ENCODE assay signal across 8 cellular contexts in the genomic region with DNA sequence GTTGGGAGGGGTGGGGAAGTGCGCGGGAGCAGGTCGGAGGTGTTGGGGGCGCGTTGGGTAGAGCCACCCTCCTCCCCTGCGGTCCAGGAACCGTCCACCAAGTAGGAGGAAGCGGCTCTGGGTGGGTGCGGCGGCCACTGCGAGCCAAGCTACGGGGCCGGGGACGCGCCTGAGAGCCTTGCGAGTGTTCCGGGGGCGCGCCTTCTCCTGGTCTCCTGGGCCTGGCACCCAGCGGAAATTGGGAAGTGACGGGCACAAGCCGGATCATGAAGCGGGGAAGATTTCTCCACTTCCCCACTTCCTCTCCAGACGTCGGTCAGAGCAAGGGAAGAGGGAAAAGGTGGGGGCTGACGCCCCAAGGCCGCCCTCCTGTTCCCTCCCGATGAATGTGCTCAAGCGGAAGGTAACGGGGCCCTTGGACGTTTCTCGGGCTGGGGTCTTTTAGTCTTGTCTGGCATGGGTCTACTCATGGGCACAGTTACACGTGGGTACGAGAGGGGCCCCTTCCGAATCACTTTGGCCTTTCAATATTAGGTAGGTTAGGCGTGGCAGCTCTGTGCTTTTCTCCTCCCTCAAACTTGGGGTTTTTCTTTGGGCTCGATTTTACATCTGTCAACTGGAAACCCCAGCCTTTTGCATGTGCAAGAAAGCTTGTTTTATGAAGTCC. TPM values are rescaled to one million over a fixed set of nuclear protein-coding genes. Genes with fewer than 3 reads are reported as not detected.
DNase-seq lines count a peak whose midpoint lies in the region; ATAC-seq, FAIRE-seq and TF ChIP-seq lines count a peak whose summit lies in the region.

No MANE protein-coding gene starts in this region.

- H3K4me3 ChIP-seq in keratinocyte (ENCODE audit: control insufficient read depth in 2 of 3, extremely low read depth in 1 of 3, insufficient read depth in 2 of 3, low read depth in 1 of 3, low read length in 3 of 3) (peak overlapping the region; percentile 85 to 100 (median 96)), stomach (peak overlapping the region; percentile 56 to 94 (median 90))

- DNase-seq in NCI-H146 (lab: John Stamatoyannopoulos, UW) (peak; percentile 77), NCI-H146 treated with DMSO at 0.1 percent for 48 hours (lab: John Stamatoyannopoulos, UW; ENCODE audit: unreplicated experiment) (no peak), LHCN-M2 (ENCODE audit: low read depth) (peak; percentile 56), keratinocyte (ENCODE audit: low read depth, low spot score) (no peak), stomach (no peak), AG20443 (ENCODE audit: low spot score) (no peak)

- no peak for ATAC-seq in HG03139 (IDR thresholded peaks at IDR 0.05; ENCODE audit: unreplicated experiment)

- TF ChIP-seq CTCF in keratinocyte (optimal IDR thresholded peaks at IDR 0.05 in 1 of 3, IDR thresholded peaks at IDR 0.05 in 1 of 3, conservative IDR thresholded peaks at IDR 0.05 in 1 of 3; ENCODE audit: extremely low read depth in 1 of 3, insufficient read depth in 2 of 3, low read length in 3 of 3): no peak
- no peak for TF ChIP-seq CTCF in stomach (IDR thresholded peaks at IDR 0.05)

- TF ChIP-seq POLR2A in stomach (IDR thresholded peaks at IDR 0.05): no peak

- H3K36me3 ChIP-seq in keratinocyte (ENCODE audit: control insufficient read depth in 2 of 2, extremely low read depth in 1 of 2, insufficient read depth in 2 of 2, low read length in 2 of 2) (peaks cover 1 to 19% of the 10 kb centered on the region in 2 experiments), stomach (peaks cover 0 to 6% (median under 1%) of the 10 kb centered on the region in 4 donors)

- H3K9ac ChIP-seq in keratinocyte (ENCODE audit: control insufficient read depth, extremely low read depth, insufficient read depth, low read length): peak overlapping the region; percentile 98

- TF ChIP-seq EP300 in stomach (IDR thresholded peaks at IDR 0.05): no peak

- no peak overlapping the region for H2AFZ ChIP-seq in keratinocyte (ENCODE audit: control insufficient read depth, low read length)

- H3K9me3 ChIP-seq in keratinocyte (ENCODE audit: control insufficient read depth, low read depth, low read length) (no peaks in the 10 kb centered on the region), stomach (no peaks in the 10 kb centered on the region)

- no peak for FAIRE-seq in keratinocyte (lab: Jason Lieb, UNC)

- H3K27me3 ChIP-seq in keratinocyte (ENCODE audit: control insufficient read depth, extremely low read depth, insufficient read depth, low read length): no peaks in the 10 kb centered on the region
- no peaks in the 10 kb centered on the region for H3K27me3 ChIP-seq in stomach

- H3K4me2 ChIP-seq in keratinocyte (ENCODE audit: control insufficient read depth, extremely low read depth, insufficient read depth, low read depth, low read length): peak overlapping the region; percentile 100

- H3K4me1 ChIP-seq in keratinocyte (ENCODE audit: control insufficient read depth, extremely low read depth, insufficient read depth, low read length) (peaks cover 21% of the 10 kb centered on the region), stomach (peaks cover 38 to 67% (median 57%) of the 10 kb centered on the region in 4 donors)

- H3K9me1 ChIP-seq in keratinocyte (ENCODE audit: control insufficient read depth, extremely low read depth, insufficient read depth, low read length): peaks cover under 1% of the 10 kb centered on the region

- peaks cover 57% of the 10 kb centered on the region for H3K79me2 ChIP-seq in keratinocyte (ENCODE audit: control insufficient read depth, insufficient read depth, low read length)

- H4K20me1 ChIP-seq in keratinocyte (ENCODE audit: control insufficient read depth, extremely low read depth, insufficient read depth, low read length): peaks cover 42% of the 10 kb centered on the region

- H3K27ac ChIP-seq in angular gyrus (ENCODE audit: low read depth, low read length): peak overlapping the region; percentile 88
- peak overlapping the region; percentile 97 for H3K27ac ChIP-seq in keratinocyte (ENCODE audit: control insufficient read depth, insufficient read depth, low read length)
- H3K27ac ChIP-seq in stomach: peak overlapping the region; percentile 90 to 98 (median 97)

- WGBS in stomach, 5 donors: 0% methylated on average over 18 to 37 of the region's 37 CpGs

- intact Hi-C loops in stomach (cut with DNase I; ENCODE audit: low total_unique reads): no loop called here

- dilution Hi-C loops in keratinocyte (cut with MboI; ENCODE audit: extremely low pct_ligation_motif_present, low sequenced_read_pairs): no loop called here

RNA-seq across cellular contexts. Expression of a gene that starts 0.9 kb away (rescaled TPM):
- total RNA-seq in LHCN-M2 (2014; rRNA removed): 50.0 and 58.7 TPM in 2 replicates
- 49.6 TPM for polyA plus RNA-seq in LHCN-M2 (2012)
- polyA plus RNA-seq in keratinocyte: 10.5 to 23.8 TPM (median 16.6 TPM) in 3 replicates
- polyA plus RNA-seq in keratinocyte (2011; ENCODE audit: low read depth): 11.9 TPM
- polyA plus RNA-seq in keratinocyte (2011; cell fraction: cytosol; rRNA removed): 12.8 and 13.9 TPM in 2 replicates
- 20.6 and 27.5 TPM in 2 replicates for polyA plus RNA-seq in keratinocyte (2011; cell fraction: nucleus; rRNA removed)
- 24.1 and 40.8 TPM in 2 replicates for polyA plus RNA-seq in keratinocyte (2012; ENCODE audit: low replicate concordance)
- 16.0 to 47.8 TPM (median 22.0 TPM) in 3 replicates for polyA minus RNA-seq in keratinocyte
- polyA minus RNA-seq in keratinocyte (2011; cell fraction: cytosol; rRNA and poly(A)+ RNA removed): 33.2 TPM
- polyA minus RNA-seq in keratinocyte (2011; cell fraction: nucleus; rRNA and poly(A)+ RNA removed): 28.2 and 29.7 TPM in 2 replicates
- 100 to 1,000 TPM in 1 of 5 donors, 10 to 100 TPM in 3, 1 to 10 TPM in 1; 9.9 to 233 (median 54.9) TPM for total RNA-seq in stomach
- polyA plus RNA-seq in stomach: 10 to 100 TPM; 19.7 to 28.4 (median 20.2) TPM

RNA-seq across cellular contexts. Expression of a gene that starts 21.2 kb away (rescaled TPM):
- total RNA-seq in LHCN-M2 (2014; rRNA removed) (86.4 and 87.6 TPM in 2 replicates), stomach (100 to 1,000 TPM in 2 of 5 donors, 10 to 100 TPM in 3; 44.3 to 136 (median 98.4) TPM)
- 188 TPM for polyA plus RNA-seq in LHCN-M2 (2012)
- polyA plus RNA-seq in keratinocyte (153 to 190 TPM (median 171 TPM) in 3 replicates), stomach (100 to 1,000 TPM in 1 of 3 donors, 10 to 100 TPM in 2; 89.1 to 107 (median 90.4) TPM)
- 79.4 TPM for polyA plus RNA-seq in keratinocyte (2011; ENCODE audit: low read depth)
- 129 and 150 TPM in 2 replicates for polyA plus RNA-seq in keratinocyte (2011; cell fraction: cytosol; rRNA removed)
- 125 and 145 TPM in 2 replicates for polyA plus RNA-seq in keratinocyte (2011; cell fraction: nucleus; rRNA removed)
- polyA plus RNA-seq in keratinocyte (2012; ENCODE audit: low replicate concordance): 118 and 132 TPM in 2 replicates
- polyA minus RNA-seq in keratinocyte: 86.0 to 178 TPM (median 150 TPM) in 3 replicates
- polyA minus RNA-seq in keratinocyte (2011; cell fraction: cytosol; rRNA and poly(A)+ RNA removed): 94.6 TPM
- polyA minus RNA-seq in keratinocyte (2011; cell fraction: nucleus; rRNA and poly(A)+ RNA removed): 41.3 and 55.9 TPM in 2 replicates

RNA-seq across cellular contexts. Expression of a gene that starts 24.3 kb away (rescaled TPM):
- total RNA-seq in LHCN-M2 (2014; rRNA removed) (20.3 and 22.5 TPM in 2 replicates), stomach (100 to 1,000 TPM in 1 of 5 donors, 10 to 100 TPM in 4; 19.3 to 131 (median 40.3) TPM)
- 32.3 TPM for polyA plus RNA-seq in LHCN-M2 (2012)
- polyA plus RNA-seq in keratinocyte (17.6 to 22.7 TPM (median 21.3 TPM) in 3 replicates), stomach (10 to 100 TPM; 48.0 to 83.2 (median 70.1) TPM)
- 7.2 TPM for polyA plus RNA-seq in keratinocyte (2011; ENCODE audit: low read depth)
- 5.1 and 12.3 TPM in 2 replicates for polyA plus RNA-seq in keratinocyte (2011; cell fraction: cytosol; rRNA removed)
- 62.8 and 75.2 TPM in 2 replicates for polyA plus RNA-seq in keratinocyte (2011; cell fraction: nucleus; rRNA removed)
- 24.7 and 24.9 TPM in 2 replicates for polyA plus RNA-seq in keratinocyte (2012; ENCODE audit: low replicate concordance)
- polyA minus RNA-seq in keratinocyte: 8.9 to 16.4 TPM (median 11.1 TPM) in 3 replicates
- polyA minus RNA-seq in keratinocyte (2011; cell fraction: cytosol; rRNA and poly(A)+ RNA removed): 17.5 TPM
- 14.7 and 16.8 TPM in 2 replicates for polyA minus RNA-seq in keratinocyte (2011; cell fraction: nucleus; rRNA and poly(A)+ RNA removed)

RNA-seq across cellular contexts. Expression of a gene that starts 24.4 kb away (rescaled TPM):
- total RNA-seq in LHCN-M2 (2014; rRNA removed) (0.34 and 0.51 TPM in 2 replicates), stomach (10 to 100 TPM in 1 of 5 donors, under 1 TPM in 1, not detected in 3; 0.45 to 15.9 TPM)
- 0.35 TPM for polyA plus RNA-seq in LHCN-M2 (2012)
- polyA plus RNA-seq in keratinocyte (0.04 to 0.09 TPM (median 0.07 TPM) in 3 replicates), stomach (under 1 TPM in 2 of 3 donors, not detected in 1; 0.05 to 0.12 TPM)
- polyA plus RNA-seq in keratinocyte (2011; ENCODE audit: low read depth): not detected
- polyA plus RNA-seq in keratinocyte (2011; cell fraction: cytosol; rRNA removed): 0.02 and 0.05 TPM in 2 replicates
- 0.12 and 0.15 TPM in 2 replicates for polyA plus RNA-seq in keratinocyte (2011; cell fraction: nucleus; rRNA removed)
- 0.07 and 0.11 TPM in 2 replicates for polyA plus RNA-seq in keratinocyte (2012; ENCODE audit: low replicate concordance)
- polyA minus RNA-seq in keratinocyte: 0.10 to 0.13 TPM (median 0.10 TPM) in 3 replicates
- not detected for polyA minus RNA-seq in keratinocyte (2011; cell fraction: cytosol; rRNA and poly(A)+ RNA removed)
- not detected in 2 replicates for polyA minus RNA-seq in keratinocyte (2011; cell fraction: nucleus; rRNA and poly(A)+ RNA removed)

RNA-seq across cellular contexts. Expression of a gene that starts 48.9 kb away (rescaled TPM):
- total RNA-seq in LHCN-M2 (2014; rRNA removed) (25.1 and 28.9 TPM in 2 replicates), stomach (100 to 1,000 TPM in 1 of 5 donors, 10 to 100 TPM in 3, 1 to 10 TPM in 1; 7.6 to 105 (median 52.0) TPM)
- polyA plus RNA-seq in LHCN-M2 (2012): 14.7 TPM
- polyA plus RNA-seq in keratinocyte (3.2 to 5.8 TPM (median 3.3 TPM) in 3 replicates), stomach (10 to 100 TPM; 15.0 to 29.1 (median 26.7) TPM)
- polyA plus RNA-seq in keratinocyte (2011; ENCODE audit: low read depth): 9.9 TPM
- polyA plus RNA-seq in keratinocyte (2011; cell fraction: cytosol; rRNA removed): 2.0 and 3.1 TPM in 2 replicates
- 9.6 and 11.1 TPM in 2 replicates for polyA plus RNA-seq in keratinocyte (2011; cell fraction: nucleus; rRNA removed)
- 3.0 and 3.9 TPM in 2 replicates for polyA plus RNA-seq in keratinocyte (2012; ENCODE audit: low replicate concordance)
- 0.49 to 3.9 TPM (median 2.3 TPM) in 3 replicates for polyA minus RNA-seq in keratinocyte
- 4.0 TPM for polyA minus RNA-seq in keratinocyte (2011; cell fraction: cytosol; rRNA and poly(A)+ RNA removed)
- polyA minus RNA-seq in keratinocyte (2011; cell fraction: nucleus; rRNA and poly(A)+ RNA removed): 3.7 and 4.3 TPM in 2 replicates

Comparison
In these comparisons a context has a peak if more than half of its experiments do, and no peak if none do; other contexts are left out.
1. DNase-seq: peak in NCI-H146 (single experiment) and LHCN-M2 (single experiment); none in NCI-H146 treated with DMSO at 0.1 percent for 48 hours (single experiment), keratinocyte (single experiment), stomach (single experiment) and AG20443 (single experiment).
2. Peak in every context shown above with its lines, with median percentiles within 50 percentile points of each other: H3K27ac ChIP-seq.